15 cellular contexts compared by ENCODE assay signal in genomic region chr1:234226106-234226818, GRCh38.
"Had no signal": no experiment of that assay in that cellular context is flagged by ENCODE, and none has a peak within 500 bp of the region (broad histone marks: within the 10 kb centered on the region; RNA-seq: fewer than 3 reads in every experiment).

No MANE protein-coding gene starts in this region.

- DNase-seq: activated B cell treated with CpG ODN at 0.5 μM for 24 hours; activated CD4-positive, alpha-beta T cell treated with anti-CD3 and anti-CD28 coated beads for 48 hours; activated CD8-positive, alpha-beta memory T cell treated with anti-CD3 and anti-CD28 coated beads, Interleukin-2, amount 50 U/mL, for 4 hours; activated CD8-positive, alpha-beta T cell treated with anti-CD3 and anti-CD28 coated beads, Interleukin-2, amount 10 ng/mL, durations not matched to agents 7 days and 5 days; activated effector memory CD4-positive, alpha-beta T cell treated with anti-CD3 and anti-CD28 coated beads, Interleukin-2, amount 50 U/mL, for 16 hours; activated T-cell treated with anti-CD3 and anti-CD28 coated beads, Interleukin-2, amount 50 U/mL, for 48 hours; dorsolateral prefrontal cortex; kidney; left lung; naive thymus-derived CD8-positive, alpha-beta T cell; tibial artery had no signal

- H3K9me3 Mint-ChIP-seq: activated B cell treated with CpG ODN at 0.5 μM for 24 hours; activated naive CD4-positive, alpha-beta T cell treated with anti-CD3 and anti-CD28 coated beads, Interleukin-2, amount 50 U/mL, for 72 hours; naive thymus-derived CD8-positive, alpha-beta T cell; stimulated activated memory B cell treated with anti-CD40 and anti-IgM and Interleukin-4, amounts not matched to agents 10 μg/mL and 1 μg/mL and 100 μg/mL, for 72 hours had no signal

- H3K36me3 Mint-ChIP-seq: activated naive CD4-positive, alpha-beta T cell treated with anti-CD3 and anti-CD28 coated beads, Interleukin-2, amount 50 U/mL, for 72 hours; naive thymus-derived CD8-positive, alpha-beta T cell; stimulated activated memory B cell treated with anti-CD40 and anti-IgM and Interleukin-4, amounts not matched to agents 10 μg/mL and 1 μg/mL and 100 μg/mL, for 72 hours had no signal

- H3K4me1 ChIP-seq: left lung, tibial artery had no signal

- H3K27ac ChIP-seq: cardiac muscle cell, dorsolateral prefrontal cortex, left lung, tibial artery had no signal

- H3K4me3 Mint-ChIP-seq: activated B cell treated with CpG ODN at 0.5 μM for 24 hours; activated CD8-positive, alpha-beta T cell treated with anti-CD3 and anti-CD28 coated beads, Interleukin-2, amount 10 ng/mL, durations not matched to agents 7 days and 5 days; naive thymus-derived CD8-positive, alpha-beta T cell; stimulated activated memory B cell treated with anti-CD40 and anti-IgM and Interleukin-4, amounts not matched to agents 10 μg/mL and 1 μg/mL and 100 μg/mL, for 72 hours had no signal

- H3K27me3 ChIP-seq: cardiac muscle cell, dorsolateral prefrontal cortex had no signal

- ATAC-seq: activated CD8-positive, alpha-beta T cell treated with anti-CD3 and anti-CD28 coated beads, Interleukin-2, amount 10 ng/mL, durations not matched to agents 7 days and 5 days; esophagus mucosa; left lung; naive thymus-derived CD8-positive, alpha-beta T cell; stimulated activated memory B cell treated with anti-CD40 and anti-IgM and Interleukin-4, amounts not matched to agents 10 μg/mL and 1 μg/mL and 100 μg/mL, for 72 hours had no signal

- H3K27ac Mint-ChIP-seq: activated B cell treated with CpG ODN at 0.5 μM for 24 hours; activated CD8-positive, alpha-beta T cell treated with anti-CD3 and anti-CD28 coated beads, Interleukin-2, amount 10 ng/mL, durations not matched to agents 7 days and 5 days; activated naive CD4-positive, alpha-beta T cell treated with anti-CD3 and anti-CD28 coated beads, Interleukin-2, amount 50 U/mL, for 72 hours; naive thymus-derived CD8-positive, alpha-beta T cell; stimulated activated memory B cell treated with anti-CD40 and anti-IgM and Interleukin-4, amounts not matched to agents 10 μg/mL and 1 μg/mL and 100 μg/mL, for 72 hours had no signal

- H3K9me3 ChIP-seq: left lung, tibial artery had no signal
